In genomic region chr14:74985806-74986205, GRCh38 we compare ENCODE assay signal across 21 cellular contexts. TPM values are rescaled to one million over a fixed set of nuclear protein-coding genes. Genes with fewer than 3 reads are reported as not detected.
"Had no signal": no experiment of that assay in that cellular context is flagged by ENCODE, and none has a peak within 500 bp of the region (broad histone marks: within the 10 kb centered on the region; RNA-seq: fewer than 3 reads in every experiment).

No MANE protein-coding gene starts in this region.

- H3K4me3 ChIP-seq: esophagus squamous epithelium, lung, pancreas, right lobe of liver, stomach, transverse colon had no signal

- H3K36me3 ChIP-seq: esophagus squamous epithelium, neutrophil, pancreas, right lobe of liver, stomach, transverse colon had no signal

- H3K27me3 ChIP-seq: esophagus squamous epithelium, neutrophil, pancreas, right lobe of liver, stomach, transverse colon had no signal

- H3K4me1 ChIP-seq: pancreas, right lobe of liver, transverse colon had no signal

- H3K27ac ChIP-seq: esophagus squamous epithelium, neutrophil, pancreas, right lobe of liver, stomach, transverse colon had no signal

- ATAC-seq: effector memory CD8-positive, alpha-beta T cell; natural killer cell; pancreas; right lobe of liver had no signal

- DNase-seq: cortex of kidney; effector memory CD8-positive, alpha-beta T cell; erythroblast; esophagus squamous epithelium; foreskin melanocyte; hypothalamus; immature natural killer cell; natural killer cell; pancreas; retina; small intestine; stimulated activated CD4-positive, alpha-beta T cell treated with anti-CD3 and anti-CD28 coated beads, Interleukin-15, amount 100 ng/mL, for 24 hours; stimulated activated CD4-positive, alpha-beta T cell treated with anti-CD3 and anti-CD28 coated beads, Interleukin-2, amount 100 ng/mL, for 48 hours; stimulated activated naive CD4-positive, alpha-beta T cell treated with Interleukin-2 at 50 U/mL for 16 hours; stomach; transverse colon had no signal

- H3K9me3 ChIP-seq: esophagus squamous epithelium, neutrophil, pancreas, right lobe of liver, stomach, transverse colon had no signal

RNA-seq across cellular contexts. Expression of gene PGF, which starts 30.4 kb away (rescaled TPM):
- total RNA-seq: mononuclear cell had no signal
- polyA plus RNA-seq: neural cell had no signal
